ENCODE assay signal across 18 cellular contexts in the genomic region with DNA sequence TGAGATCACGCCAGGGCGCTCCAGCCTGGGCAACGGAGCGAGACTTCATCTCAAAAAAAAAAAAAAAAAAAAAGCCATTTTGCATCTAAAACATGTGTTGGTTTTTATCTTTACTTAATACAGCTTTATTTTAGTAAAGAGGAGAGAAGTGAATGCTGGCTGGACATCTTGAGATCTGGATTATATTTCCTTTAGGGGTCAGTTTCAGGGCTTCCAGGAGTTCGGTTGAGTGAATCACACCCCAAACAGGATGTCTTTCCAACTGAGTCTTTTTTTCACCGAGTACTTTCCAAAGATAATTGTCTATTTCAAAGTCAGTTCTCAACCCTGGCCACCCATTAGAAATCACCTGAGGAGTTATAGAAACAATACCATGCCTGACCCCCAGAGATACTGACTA. TPM values are rescaled to one million over a fixed set of nuclear protein-coding genes. Genes with fewer than 3 reads are reported as not detected.
DNase-seq lines count a peak whose midpoint lies in the region; ATAC-seq, FAIRE-seq and TF ChIP-seq lines count a peak whose summit lies in the region.
"Had no signal": no experiment of that assay in that cellular context is flagged by ENCODE, and none has a peak within 500 bp of the region (broad histone marks: within the 10 kb centered on the region; RNA-seq: fewer than 3 reads in every experiment).

No MANE protein-coding gene starts in this region.

- intact Hi-C loops in left colon (cut with DNase I, micrococcal nuclease) = no loop called here

- H3K4me1 Mint-ChIP-seq in type B pancreatic cell (ENCODE audit: unreplicated experiment) = no peaks in the 10 kb centered on the region
- H3K4me1 Mint-ChIP-seq: naive thymus-derived CD4-positive, alpha-beta T cell had no signal

- no peaks in the 10 kb centered on the region for H3K9me3 Mint-ChIP-seq in type B pancreatic cell
- H3K9me3 Mint-ChIP-seq: activated T-helper 2 cell treated with anti-CD3 and anti-CD28 coated beads, Interferon-gamma antibody, Interleukin-2, Interleukin-4, amounts not matched to agents 10 μg/mL and 5 μg/mL and 100 μg/mL, durations not matched to agents 14 hours and 24 hours and 36 hours; naive thymus-derived CD4-positive, alpha-beta T cell; WTC11 had no signal

- ATAC-seq in left colon = no peak
- ATAC-seq: left lung; naive thymus-derived CD4-positive, alpha-beta T cell; WTC11 had no signal

- H3K27ac Mint-ChIP-seq in type B pancreatic cell = no peak overlapping the region
- H3K27ac Mint-ChIP-seq: activated T-helper 2 cell treated with anti-CD3 and anti-CD28 coated beads, Interferon-gamma antibody, Interleukin-2, Interleukin-4, amounts not matched to agents 10 μg/mL and 5 μg/mL and 100 μg/mL, durations not matched to agents 14 hours and 24 hours and 36 hours; CD14-positive monocyte; naive thymus-derived CD4-positive, alpha-beta T cell; WTC11 had no signal

- H3K36me3 Mint-ChIP-seq in type B pancreatic cell = no peaks in the 10 kb centered on the region
- H3K36me3 Mint-ChIP-seq: CD14-positive monocyte; naive thymus-derived CD4-positive, alpha-beta T cell; WTC11 had no signal

- H3K4me3 Mint-ChIP-seq in type B pancreatic cell = no peak overlapping the region
- H3K4me3 Mint-ChIP-seq: CD14-positive monocyte; naive thymus-derived CD4-positive, alpha-beta T cell; WTC11 had no signal

- no peak overlapping the region for H3K4me3 ChIP-seq in fibroblast of pulmonary artery (replicated peaks; ENCODE audit: low read depth, low read length)
- no peak overlapping the region for H3K4me3 ChIP-seq in skeletal muscle cell (ENCODE audit: low read depth, low read length)
- H3K4me3 ChIP-seq: coronary artery, HAP-1, left lung had no signal

- DNase-seq in EH (ENCODE audit: low read depth) (peak; percentile 70), RCC 7860 (ENCODE audit: low spot score) (peak; percentile 38), fibroblast of pulmonary artery (ENCODE audit: low read depth) (peak; percentile 9), skeletal muscle cell (ENCODE audit: low read depth) (peak; percentile 15), ureter (ENCODE audit: low spot score) (no peak), type B pancreatic cell (ENCODE audit: extremely low spot score, unreplicated experiment) (no peak), DMS 273 (lab: John Stamatoyannopoulos, UW; ENCODE audit: unreplicated experiment) (no peak), left colon (no peak)
- DNase-seq: hypothalamus; left lung; naive thymus-derived CD4-positive, alpha-beta T cell; NCI-H1105 treated with DMSO at 0.1 percent for 48 hours; substantia nigra had no signal

- no peaks in the 10 kb centered on the region for H3K27me3 Mint-ChIP-seq in type B pancreatic cell

- peak; percentile 72 for FAIRE-seq in RCC 7860 (lab: Jason Lieb, UNC)

- no peak for TF ChIP-seq CTCF in fibroblast of pulmonary artery (IDR thresholded peaks at IDR 0.05; ENCODE audit: low read length, missing control alignments)
- no peak for TF ChIP-seq CTCF in type B pancreatic cell (conservative IDR thresholded peaks at IDR 0.05)

RNA-seq across cellular contexts. Expression of gene IPP, which starts 16.6 kb away (rescaled TPM):
- 19.6 TPM for total RNA-seq in ureter
- 18.2 and 21.0 TPM in 2 replicates for total RNA-seq in type B pancreatic cell (ENCODE audit: low replicate concordance)
- 10 to 100 TPM; 18.8 to 20.1 TPM for total RNA-seq in left colon

RNA-seq across cellular contexts. Expression of gene MAST2, which starts 36.4 kb away (rescaled TPM):
- total RNA-seq in ureter (27.1 TPM), type B pancreatic cell (ENCODE audit: low replicate concordance) (25.1 and 38.1 TPM in 2 replicates), left colon (100 to 1,000 TPM in 1 of 2 donors, 10 to 100 TPM in 1; 80.3 to 129 TPM)

Comparison
In these comparisons a context has a peak if more than half of its experiments do, and no peak if none do; other contexts are left out.
1. DNase-seq: peak in EH (single experiment), RCC 7860 (single experiment), fibroblast of pulmonary artery (single experiment) and skeletal muscle cell (single experiment); none in ureter (single experiment), type B pancreatic cell (single experiment), DMS 273 (single experiment) and left colon (0 of 2).